Comparison of ENCODE assay signal across 9 cellular contexts in the genomic region with DNA sequence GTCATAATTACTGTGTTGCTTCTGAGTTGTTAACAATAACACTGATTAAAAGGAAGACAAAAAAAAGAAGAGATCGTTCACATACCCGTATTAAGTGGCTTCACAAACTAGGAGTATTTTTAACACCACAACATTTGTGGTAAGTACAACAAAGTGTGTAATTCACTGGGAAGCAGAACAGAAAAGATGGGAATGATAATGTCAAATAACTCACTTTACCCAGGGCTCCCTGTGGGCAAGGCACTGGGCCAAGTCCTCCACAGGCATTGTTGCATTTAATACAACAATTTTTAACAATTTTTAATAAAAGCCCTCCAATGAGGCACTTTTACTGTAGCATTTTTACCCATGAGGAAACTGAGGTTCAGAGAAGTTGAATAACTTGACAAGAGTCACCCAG.
"Had no signal": no experiment of that assay in that cellular context is flagged by ENCODE, and none has a peak within 500 bp of the region (broad histone marks: within the 10 kb centered on the region; RNA-seq: fewer than 3 reads in every experiment).

No MANE protein-coding gene starts in this region.

- H3K36me3 ChIP-seq: HAP-1 had no signal

- DNase-seq: GM23248, GOT3, H7, H9, HCEC 1CT, HFFc6 had no signal

- H3K4me1 ChIP-seq: HAP-1 had no signal

- H3K9ac ChIP-seq: GM23248 had no signal

- ATAC-seq: GM23338, HCT116 had no signal

- H3K4me3 ChIP-seq: GM23248, GM23338, HAP-1 had no signal

- H3K27ac ChIP-seq: GM23248 had no signal

- H3K9me3 ChIP-seq: HAP-1 had no signal

- H2AFZ ChIP-seq: GM23248, GM23338 had no signal

- H3K4me2 ChIP-seq: GM23338 had no signal
